Comparison of ENCODE assay signal across 13 cellular contexts in genomic region chr3:106256249-106256957, GRCh38.
DNase-seq lines count a peak whose midpoint lies in the region; ATAC-seq and TF ChIP-seq lines count a peak whose summit lies in the region.
"Had no signal": no experiment of that assay in that cellular context is flagged by ENCODE, and none has a peak within 500 bp of the region (broad histone marks: within the 10 kb centered on the region; RNA-seq: fewer than 3 reads in every experiment).

No MANE protein-coding gene starts in this region.

- peak; percentile 41 for ATAC-seq in GM18502 (IDR thresholded peaks at IDR 0.05; ENCODE audit: poor library complexity, unreplicated experiment)
- ATAC-seq in GM21381 (IDR thresholded peaks at IDR 0.05; ENCODE audit: unreplicated experiment), result peak; percentile 25
- peak; percentile 28 for ATAC-seq in HG03025 (IDR thresholded peaks at IDR 0.05; ENCODE audit: low FRiP score, unreplicated experiment)
- peak; percentile 30 for ATAC-seq in activated B cell treated with CpG ODN at 0.5 μM for 24 hours (ENCODE audit: low read depth)
- ATAC-seq: effector memory CD8-positive, alpha-beta T cell had no signal

- no peaks in the 10 kb centered on the region for H4K20me1 ChIP-seq in smooth muscle cell (ENCODE audit: low read depth)
- H4K20me1 ChIP-seq: BLaER1 treated with 17β-estradiol and CSF1 and Interleukin-3, amounts not matched to agents 10 nM and 100 nM had no signal

- H3K27me3 ChIP-seq in adrenal gland (no peaks in the 10 kb centered on the region), smooth muscle cell (ENCODE audit: low read depth) (no peaks in the 10 kb centered on the region)
- H3K27me3 ChIP-seq in CD4-positive, alpha-beta memory T cell (ENCODE audit: insufficient read depth, low read length), result no peaks in the 10 kb centered on the region
- H3K27me3 ChIP-seq: BLaER1 treated with 17β-estradiol and CSF1 and Interleukin-3, amounts not matched to agents 10 nM and 100 nM had no signal

- H3K4me1 Mint-ChIP-seq in activated B cell treated with CpG ODN at 0.5 μM for 24 hours, result peaks cover 42% of the 10 kb centered on the region
- H3K4me1 Mint-ChIP-seq in CD4-positive, alpha-beta memory T cell, result peaks cover 0 to 7% (median 0%) of the 10 kb centered on the region in 4 donors

- no peaks in the 10 kb centered on the region for H3K36me3 ChIP-seq in adrenal gland (replicated peaks in 1 of 2)
- H3K36me3 ChIP-seq in CD4-positive, alpha-beta memory T cell (ENCODE audit: insufficient read depth, low read length), result no peaks in the 10 kb centered on the region
- no peaks in the 10 kb centered on the region for H3K36me3 ChIP-seq in smooth muscle cell (ENCODE audit: low read depth)
- H3K36me3 ChIP-seq: BLaER1 treated with 17β-estradiol and CSF1 and Interleukin-3, amounts not matched to agents 10 nM and 100 nM had no signal

- H3K27ac ChIP-seq in adrenal gland, result no peak overlapping the region
- no peak overlapping the region for H3K27ac ChIP-seq in CD4-positive, alpha-beta memory T cell (ENCODE audit: low read depth, low read length)
- no peak overlapping the region for H3K27ac ChIP-seq in smooth muscle cell (ENCODE audit: low read depth)
- H3K27ac ChIP-seq: BLaER1 treated with 17β-estradiol and CSF1 and Interleukin-3, amounts not matched to agents 10 nM and 100 nM had no signal

- H3K36me3 Mint-ChIP-seq in activated B cell treated with CpG ODN at 0.5 μM for 24 hours (ENCODE audit: low read depth), result peaks cover 10% of the 10 kb centered on the region
- no peaks in the 10 kb centered on the region for H3K36me3 Mint-ChIP-seq in CD4-positive, alpha-beta memory T cell

- no peak overlapping the region for H3K4me2 ChIP-seq in smooth muscle cell
- H3K4me2 ChIP-seq: BLaER1 treated with 17β-estradiol and CSF1 and Interleukin-3, amounts not matched to agents 10 nM and 100 nM had no signal

- no peaks in the 10 kb centered on the region for H3F3A ChIP-seq in smooth muscle cell (ENCODE audit: low read depth)

- intact Hi-C loops in activated B cell treated with CpG ODN at 0.5 μM for 24 hours (cut with micrococcal nuclease), result loop anchor here (1.0 to 10.0 kb wide), 8 partner anchors 12 to 572 kb away; partner anchors contain the start of gene CBLB
- intact Hi-C loops in adrenal gland (cut with DNase I), result no loop called here
- intact Hi-C loops in CD4-positive, alpha-beta memory T cell (cut with micrococcal nuclease), result no loop called here

- peak overlapping the region; percentile 86 for H3K4me3 Mint-ChIP-seq in activated B cell treated with CpG ODN at 0.5 μM for 24 hours
- no peak overlapping the region for H3K4me3 Mint-ChIP-seq in CD4-positive, alpha-beta memory T cell
- H3K4me3 Mint-ChIP-seq: activated naive CD8-positive, alpha-beta T cell treated with anti-CD3 and anti-CD28 coated beads, Interleukin-2, amount 10 ng/mL, durations not matched to agents 7 days and 5 days had no signal

- peak overlapping the region; percentile 86 for H3K27ac Mint-ChIP-seq in activated B cell treated with CpG ODN at 0.5 μM for 24 hours
- no peak overlapping the region for H3K27ac Mint-ChIP-seq in CD4-positive, alpha-beta memory T cell
- H3K27ac Mint-ChIP-seq: activated naive CD8-positive, alpha-beta T cell treated with anti-CD3 and anti-CD28 coated beads, Interleukin-2, amount 10 ng/mL, durations not matched to agents 7 days and 5 days had no signal

- no peak overlapping the region for H3K4me3 ChIP-seq in adrenal gland
- H3K4me3 ChIP-seq in CD4-positive, alpha-beta memory T cell (ENCODE audit: low read length in 2 of 2), result no peak overlapping the region
- no peak overlapping the region for H3K4me3 ChIP-seq in smooth muscle cell
- H3K4me3 ChIP-seq: BLaER1 treated with 17β-estradiol and CSF1 and Interleukin-3, amounts not matched to agents 10 nM and 100 nM; mucosa of descending colon had no signal

- TF ChIP-seq CTCF in activated B cell treated with CpG ODN at 0.5 μM for 24 hours (IDR thresholded peaks at IDR 0.05) (no peak), adrenal gland (IDR thresholded peaks at IDR 0.05) (no peak), smooth muscle cell (IDR thresholded peaks at IDR 0.05; ENCODE audit: borderline replicate concordance, insufficient read depth, poor library complexity, severe bottlenecking) (no peak)

- H3K79me2 ChIP-seq in smooth muscle cell (ENCODE audit: low read depth), result no peaks in the 10 kb centered on the region

- H3K27me3 Mint-ChIP-seq in activated B cell treated with CpG ODN at 0.5 μM for 24 hours, result no peaks in the 10 kb centered on the region
- H3K27me3 Mint-ChIP-seq in CD4-positive, alpha-beta memory T cell, result no peaks in the 10 kb centered on the region
- H3K27me3 Mint-ChIP-seq: activated naive CD8-positive, alpha-beta T cell treated with anti-CD3 and anti-CD28 coated beads, Interleukin-2, amount 10 ng/mL, durations not matched to agents 7 days and 5 days; effector memory CD8-positive, alpha-beta T cell had no signal

- CTCF ChIA-PET in activated B cell treated with CpG ODN at 0.5 μM for 24 hours (lab: Charles Lee), result no interaction called here
- CTCF ChIA-PET in CD4-positive, alpha-beta memory T cell (lab: Charles Lee; ENCODE audit: partially characterized antibody), result no interaction called here

- no peaks in the 10 kb centered on the region for H3K4me1 ChIP-seq in adrenal gland (replicated peaks in 1 of 2)
- no peaks in the 10 kb centered on the region for H3K4me1 ChIP-seq in CD4-positive, alpha-beta memory T cell (ENCODE audit: insufficient read depth, low read length)
- H3K4me1 ChIP-seq in smooth muscle cell (ENCODE audit: low read depth), result no peaks in the 10 kb centered on the region
- H3K4me1 ChIP-seq: BLaER1 treated with 17β-estradiol and CSF1 and Interleukin-3, amounts not matched to agents 10 nM and 100 nM had no signal

- POLR2A ChIA-PET in activated B cell treated with CpG ODN at 0.5 μM for 24 hours (lab: Charles Lee), result interaction anchor here (0.5 to 1.3 kb wide), 6 partner anchors 42 to 388 kb away, joined by 3 to 5 read pairs (median 3); no protein-coding TSS in a partner anchor
- POLR2A ChIA-PET in CD4-positive, alpha-beta memory T cell (lab: Charles Lee; ENCODE audit: partially characterized antibody), result no interaction called here

- H3K9me3 ChIP-seq in adrenal gland (replicated peaks in 1 of 3) (peaks cover 0 to 7% (median 0%) of the 10 kb centered on the region in 3 donors), smooth muscle cell (replicated peaks; ENCODE audit: low read depth) (no peaks in the 10 kb centered on the region)
- no peaks in the 10 kb centered on the region for H3K9me3 ChIP-seq in CD4-positive, alpha-beta memory T cell (ENCODE audit: control insufficient read depth in 1 of 2, low read length in 2 of 2)
- H3K9me3 ChIP-seq: mucosa of descending colon had no signal

- no peak overlapping the region for H3K9ac ChIP-seq in smooth muscle cell (ENCODE audit: low read depth)
- H3K9ac ChIP-seq: BLaER1 treated with 17β-estradiol and CSF1 and Interleukin-3, amounts not matched to agents 10 nM and 100 nM had no signal

- no peak for TF ChIP-seq POLR2A in adrenal gland (IDR thresholded peaks at IDR 0.05)

- no peaks in the 10 kb centered on the region for H3K9me3 Mint-ChIP-seq in activated B cell treated with CpG ODN at 0.5 μM for 24 hours
- H3K9me3 Mint-ChIP-seq in CD4-positive, alpha-beta memory T cell, result peaks cover 0 to 7% (median 4%) of the 10 kb centered on the region in 8 donors

- WGBS in adrenal gland, 4 donors, result 82 to 91% (median 87%) methylated on average over 11 of the region's 11 CpGs
- 85% methylated on average over 11 of the region's 11 CpGs for WGBS in smooth muscle cell (ENCODE audit: low lambda C conversion rate)

- no peak overlapping the region for H2AFZ ChIP-seq in smooth muscle cell (ENCODE audit: low read depth)

- DNase-seq in activated B cell treated with CpG ODN at 0.5 μM for 24 hours, result peak; percentile 18
- DNase-seq in adrenal gland, result no peak
- no peak for DNase-seq in NCI-H510A treated with DMSO at 0.1 percent for 48 hours (lab: John Stamatoyannopoulos, UW)
- no peak for DNase-seq in CD4-positive, alpha-beta memory T cell
- no peak for DNase-seq in smooth muscle cell (lab: John Stamatoyannopoulos, UW; ENCODE audit: unreplicated experiment)
- DNase-seq: activated naive CD8-positive, alpha-beta T cell treated with anti-CD3 and anti-CD28 coated beads, Interleukin-2, amount 10 ng/mL, durations not matched to agents 7 days and 5 days; effector memory CD8-positive, alpha-beta T cell; Right ventricle myocardium superior had no signal
